In the genomic region with DNA sequence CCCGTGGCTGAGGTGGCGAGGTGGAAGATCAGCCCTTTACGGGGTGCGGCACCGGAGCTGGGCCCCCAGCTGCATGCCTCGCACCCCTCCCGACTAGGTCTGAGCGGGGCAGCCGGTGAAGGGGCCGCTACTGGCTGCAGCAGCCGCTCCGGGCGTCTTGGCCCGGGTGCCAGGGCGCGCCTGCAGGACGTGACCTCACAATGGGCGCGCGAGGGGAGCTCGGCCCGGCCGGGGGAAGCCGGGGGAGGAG, we compare ENCODE assay signal across 8 cellular contexts. TPM values are rescaled to one million over a fixed set of nuclear protein-coding genes. Genes with fewer than 3 reads are reported as not detected.
DNase-seq lines count a peak whose midpoint lies in the region; ATAC-seq and TF ChIP-seq lines count a peak whose summit lies in the region.

No MANE protein-coding gene starts in this region.

- peaks cover 68% of the 10 kb centered on the region for H3K36me3 Mint-ChIP-seq in activated T-cell treated with anti-CD3 and anti-CD28 coated beads, Interleukin-2, amount 50 U/mL, for 24 hours (ENCODE audit: low read depth)

- H3K36me3 ChIP-seq in KOPT-K1 (ENCODE audit: insufficient read depth, low read length) (peaks cover 39% of the 10 kb centered on the region), mucosa of descending colon (ENCODE audit: low read depth) (no peaks in the 10 kb centered on the region)

- no peaks in the 10 kb centered on the region for H3K9me3 ChIP-seq in KOPT-K1 (ENCODE audit: insufficient read depth, low read length, poor library complexity, severe bottlenecking)
- H3K9me3 ChIP-seq in mucosa of descending colon: no peaks in the 10 kb centered on the region

- no peaks in the 10 kb centered on the region for H3K9me3 Mint-ChIP-seq in activated T-cell treated with anti-CD3 and anti-CD28 coated beads, Interleukin-2, amount 50 U/mL, for 24 hours

- TF ChIP-seq CTCF in cardiac fibroblast (IDR thresholded peaks at IDR 0.05; ENCODE audit: low read depth, low read length) (no peak), mucosa of descending colon (IDR thresholded peaks at IDR 0.05) (no peak)

- no peaks in the 10 kb centered on the region for H3K27me3 Mint-ChIP-seq in activated T-cell treated with anti-CD3 and anti-CD28 coated beads, Interleukin-2, amount 50 U/mL, for 24 hours

- intact Hi-C loops in mucosa of descending colon (cut with DNase I, micrococcal nuclease): no loop called here

- H3K27ac ChIP-seq in KOPT-K1 (ENCODE audit: low read depth, low read length, poor library complexity, severe bottlenecking): peak overlapping the region; percentile 84

- H3K27ac Mint-ChIP-seq in activated T-cell treated with anti-CD3 and anti-CD28 coated beads, Interleukin-2, amount 50 U/mL, for 24 hours: peak overlapping the region; percentile 94

- no peak for DNase-seq in activated T-cell treated with anti-CD3 and anti-CD28 coated beads, Interleukin-2, amount 50 U/mL, for 24 hours
- no peak for DNase-seq in activated T-cell treated with anti-CD3 and anti-CD28 coated beads, Interleukin-2, amount 50 U/mL, for 1 hour
- peak in 1 of 2 donors; percentile 63 for DNase-seq in cardiac fibroblast (ENCODE audit: low read depth in 2 of 2)
- DNase-seq in mucosa of descending colon: no peak
- DNase-seq in NCI-H146 (lab: John Stamatoyannopoulos, UW): no peak
- no peak for DNase-seq in DMS 273 (lab: John Stamatoyannopoulos, UW; ENCODE audit: unreplicated experiment)

- H3K4me3 ChIP-seq in cardiac fibroblast (replicated peaks in 1 of 2; ENCODE audit: low read depth in 2 of 2, low read length in 2 of 2) (peak overlapping the region; percentile 85 to 94), mucosa of descending colon (peak overlapping the region; percentile 97)

- H3K4me1 Mint-ChIP-seq in activated T-cell treated with anti-CD3 and anti-CD28 coated beads, Interleukin-2, amount 50 U/mL, for 24 hours (ENCODE audit: low read depth): peaks cover 70% of the 10 kb centered on the region

- H3K4me1 ChIP-seq in mucosa of descending colon (ENCODE audit: low read depth): peaks cover 22% of the 10 kb centered on the region

- H3K4me3 Mint-ChIP-seq in activated T-cell treated with anti-CD3 and anti-CD28 coated beads, Interleukin-2, amount 50 U/mL, for 24 hours: peak overlapping the region; percentile 95

- ATAC-seq in mucosa of descending colon (no peak), HG03045 (IDR thresholded peaks at IDR 0.05; ENCODE audit: unreplicated experiment) (no peak)

RNA-seq across cellular contexts. Expression of gene BAG5, which starts 0.4 kb away (rescaled TPM):
- 10 to 100 TPM; 26.1 to 29.9 (median 28.0) TPM for total RNA-seq in mucosa of descending colon

RNA-seq across cellular contexts. Expression of gene COA8, which starts 0.7 kb away (rescaled TPM):
- 10 to 100 TPM; 29.3 to 47.3 (median 36.5) TPM for total RNA-seq in mucosa of descending colon

RNA-seq across cellular contexts. Expression of gene TRMT61A, which starts 33.1 kb away (rescaled TPM):
- 10 to 100 TPM; 10.2 to 23.7 (median 10.5) TPM for total RNA-seq in mucosa of descending colon

RNA-seq across cellular contexts. Expression of gene CKB, which starts 39.4 kb away (rescaled TPM):
- 1,000 to 10,000 TPM; 1,316 to 3,346 (median 2,079) TPM for total RNA-seq in mucosa of descending colon
